ENCODE assay signal across 8 cellular contexts in genomic region chr18:21740474-21740723, GRCh38. TPM values are rescaled to one million over a fixed set of nuclear protein-coding genes. Genes with fewer than 3 reads are reported as not detected.
DNase-seq lines count a peak whose midpoint lies in the region; ATAC-seq and TF ChIP-seq lines count a peak whose summit lies in the region.

No MANE protein-coding gene starts in this region.

- H3K27me3 Mint-ChIP-seq in activated CD4-positive, alpha-beta T cell treated with anti-CD3 and anti-CD28 coated beads for 36 hours, result no peaks in the 10 kb centered on the region
- no peaks in the 10 kb centered on the region for H3K27me3 Mint-ChIP-seq in activated naive CD8-positive, alpha-beta T cell

- peak; percentile 98 for ATAC-seq in activated CD4-positive, alpha-beta T cell treated with anti-CD3 and anti-CD28 coated beads for 36 hours
- ATAC-seq in HG02678 (IDR thresholded peaks at IDR 0.05; ENCODE audit: unreplicated experiment) (peak; percentile 97), heart left ventricle (peak; percentile 99 to 100 (median 100))

- H3K36me3 ChIP-seq in heart left ventricle (no peaks in the 10 kb centered on the region), rectal smooth muscle tissue (ENCODE audit: control insufficient read depth, insufficient read depth, low read length) (no peaks in the 10 kb centered on the region)

- H3K4me1 ChIP-seq in heart left ventricle (peaks cover 0 to 38% (median 18%) of the 10 kb centered on the region in 12 donors), rectal smooth muscle tissue (ENCODE audit: control insufficient read depth, insufficient read depth, low read length) (no peaks in the 10 kb centered on the region)

- H3K9me3 Mint-ChIP-seq in activated CD4-positive, alpha-beta T cell treated with anti-CD3 and anti-CD28 coated beads for 36 hours (ENCODE audit: low read depth), result no peaks in the 10 kb centered on the region
- H3K9me3 Mint-ChIP-seq in activated naive CD8-positive, alpha-beta T cell (ENCODE audit: low read depth), result peaks cover 8% of the 10 kb centered on the region

- TF ChIP-seq POLR2A in heart left ventricle (IDR thresholded peaks at IDR 0.05), result no peak

- 0% methylated on average over 14 of the region's 14 CpGs for WGBS in heart left ventricle, 4 donors

- CTCF ChIA-PET in activated CD4-positive, alpha-beta T cell treated with anti-CD3 and anti-CD28 coated beads for 36 hours (lab: Charles Lee), result interaction anchor here (0.6 to 3.0 kb wide), 6 partner anchors 8 to 1391 kb away, joined by 3 to 10 read pairs (median 4); partner anchors contain the start of genes ESCO1 and SNRPD1

- peaks cover 0 to 8% (median 0%) of the 10 kb centered on the region in 12 donors for H3K9me3 ChIP-seq in heart left ventricle

- peaks cover 5% of the 10 kb centered on the region for H3K36me3 Mint-ChIP-seq in activated CD4-positive, alpha-beta T cell treated with anti-CD3 and anti-CD28 coated beads for 36 hours (ENCODE audit: low read depth)
- peaks cover 5% of the 10 kb centered on the region for H3K36me3 Mint-ChIP-seq in activated naive CD8-positive, alpha-beta T cell

- H3K27ac ChIP-seq in heart left ventricle (peak overlapping the region; percentile 56 to 99 (median 98)), rectal smooth muscle tissue (ENCODE audit: low read depth, low read length) (peak overlapping the region; percentile 98)

- peak overlapping the region; percentile 93 for H3K4me3 Mint-ChIP-seq in activated CD4-positive, alpha-beta T cell treated with anti-CD3 and anti-CD28 coated beads for 36 hours
- peak overlapping the region; percentile 93 for H3K4me3 Mint-ChIP-seq in activated naive CD8-positive, alpha-beta T cell

- POLR2A ChIA-PET in activated CD4-positive, alpha-beta T cell treated with anti-CD3 and anti-CD28 coated beads for 36 hours (lab: Charles Lee), result interaction anchor here (0.6 to 2.6 kb wide), 5 partner anchors 15 to 162 kb away, joined by 3 to 13 read pairs (median 7); partner anchors contain the start of genes ABHD3 and ESCO1

- intact Hi-C loops in activated CD4-positive, alpha-beta T cell treated with anti-CD3 and anti-CD28 coated beads for 36 hours (cut with DNase I, micrococcal nuclease), result loop anchor here (1.0 to 5.0 kb wide), 7 partner anchors 36 to 629 kb away; partner anchors contain the start of genes ABHD3 (in 2 of the 2), SNRPD1 (in 2 of the 2), ESCO1 (in 1 of the 2) and ROCK1 (in 1 of the 2)
- intact Hi-C loops in heart left ventricle (cut with DNase I), result loop anchor here in 8 of 10 donors (1.0 to 10.0 kb wide), 9 partner anchors 33 to 138 kb away; partner anchors contain the start of genes ABHD3 (in 3 of the 8), ESCO1 (in 2 of the 8) and SNRPD1 (in 2 of the 8)

- TF ChIP-seq CTCF in heart left ventricle (IDR thresholded peaks at IDR 0.05), result no peak

- peak overlapping the region; percentile 71 to 96 (median 89) for H3K4me3 ChIP-seq in heart left ventricle
- H3K4me3 ChIP-seq in rectal smooth muscle tissue (ENCODE audit: low read length), result peak overlapping the region; percentile 74

- H3K4me1 Mint-ChIP-seq in activated CD4-positive, alpha-beta T cell treated with anti-CD3 and anti-CD28 coated beads for 36 hours, result peaks cover 37% of the 10 kb centered on the region
- peaks cover 36% of the 10 kb centered on the region for H3K4me1 Mint-ChIP-seq in activated naive CD8-positive, alpha-beta T cell (ENCODE audit: low read depth)

- no peak overlapping the region for H3K9ac ChIP-seq in rectal smooth muscle tissue (ENCODE audit: low read length)

- DNase-seq in activated CD4-positive, alpha-beta T cell treated with anti-CD3 and anti-CD28 coated beads for 36 hours, result peak; percentile 99
- no peak for DNase-seq in activated CD4-positive, alpha-beta T cell treated with anti-CD3 and anti-CD28 coated beads for 1 hour
- DNase-seq in NOMO-1 treated with dmso at 0.1 percent for 144 hours (lab: John Stamatoyannopoulos, UW; ENCODE audit: unreplicated experiment) (peak; percentile 90), heart left ventricle (peak in 4 of 5 donors; percentile 99), NCI-H526 treated with DMSO at 0.1 percent for 48 hours (lab: John Stamatoyannopoulos, UW) (no peak)

- H3K27ac Mint-ChIP-seq in activated CD4-positive, alpha-beta T cell treated with anti-CD3 and anti-CD28 coated beads for 36 hours, result peak overlapping the region; percentile 96
- H3K27ac Mint-ChIP-seq in activated naive CD8-positive, alpha-beta T cell, result peak overlapping the region; percentile 94

- H3K27me3 ChIP-seq in heart left ventricle, result no peaks in the 10 kb centered on the region
- no peaks in the 10 kb centered on the region for H3K27me3 ChIP-seq in rectal smooth muscle tissue (ENCODE audit: control insufficient read depth, insufficient read depth, low read length)

RNA-seq across cellular contexts. Expression of gene MIB1, which starts 0.2 kb away (rescaled TPM):
- total RNA-seq in activated CD4-positive, alpha-beta T cell treated with anti-CD3 and anti-CD28 coated beads for 36 hours, result 10 to 100 TPM; 24.7 to 33.6 TPM
- total RNA-seq in heart left ventricle, result 10 to 100 TPM; 15.3 to 33.4 (median 24.0) TPM
- polyA plus RNA-seq in heart left ventricle, result 1 to 10 TPM; 2.5 to 7.2 TPM

RNA-seq across cellular contexts. Expression of gene ABHD3, which starts 35.8 kb away (rescaled TPM):
- total RNA-seq in activated CD4-positive, alpha-beta T cell treated with anti-CD3 and anti-CD28 coated beads for 36 hours, result 10 to 100 TPM; 13.7 to 14.3 TPM
- total RNA-seq in heart left ventricle, result 10 to 100 TPM in 1 of 9 donors, 1 to 10 TPM in 8; 2.1 to 15.6 (median 3.8) TPM
- 1 to 10 TPM; 8.0 to 8.7 TPM for polyA plus RNA-seq in heart left ventricle

Comparison
In these comparisons a context has a peak if more than half of its experiments do, and no peak if none do; other contexts are left out.
1. DNase-seq: peak in activated CD4-positive, alpha-beta T cell treated with anti-CD3 and anti-CD28 coated beads for 36 hours (single experiment), NOMO-1 treated with dmso at 0.1 percent for 144 hours (single experiment) and heart left ventricle (4 of 5); none in activated CD4-positive, alpha-beta T cell treated with anti-CD3 and anti-CD28 coated beads for 1 hour (single experiment) and NCI-H526 treated with DMSO at 0.1 percent for 48 hours (single experiment).
2. Peak in every context shown above with its lines, with median percentiles within 50 percentile points of each other: ATAC-seq.